In the genomic region with DNA sequence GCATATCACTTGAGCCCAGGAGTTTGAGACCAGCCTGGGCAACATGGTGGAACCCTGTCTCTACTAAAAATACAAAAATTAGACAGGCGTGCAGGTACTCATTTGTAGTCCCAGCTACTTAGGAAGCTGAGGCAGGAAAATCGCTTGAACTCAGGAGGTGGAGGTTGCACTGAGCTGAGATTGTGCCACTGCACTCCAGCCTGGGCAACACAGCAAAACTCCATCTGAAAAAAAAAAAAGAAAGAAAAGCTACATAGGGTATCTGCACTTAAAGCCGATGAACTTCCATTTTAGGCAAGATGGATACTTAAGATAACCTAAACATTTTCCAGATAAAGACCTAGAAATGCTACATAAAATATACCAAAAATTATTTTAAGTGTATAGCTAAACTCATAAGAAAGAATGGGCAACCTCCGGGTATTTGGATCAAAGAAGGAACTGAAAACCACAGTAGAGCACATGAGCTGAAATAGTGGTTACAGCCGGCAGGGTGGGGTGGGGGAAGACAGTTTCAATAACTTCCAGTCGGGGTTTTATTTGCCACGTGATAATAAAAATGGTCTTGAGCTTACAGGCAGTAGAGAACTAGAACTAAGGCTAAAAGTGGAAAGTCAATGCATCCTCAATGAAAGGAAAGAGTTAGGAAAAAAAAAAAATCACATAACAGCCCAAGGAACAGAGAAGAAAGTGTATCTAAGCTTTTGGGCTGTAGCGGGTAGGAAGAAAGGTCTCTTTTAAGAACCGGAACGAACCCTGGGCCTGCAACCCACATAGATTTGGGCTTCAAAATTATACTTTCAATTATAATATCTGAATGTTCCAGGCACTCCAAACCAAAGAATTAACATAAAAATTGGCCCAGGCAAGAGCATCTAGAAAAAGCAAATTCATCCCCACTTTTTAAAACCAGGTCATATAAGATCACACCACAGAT, we compare ENCODE assay signal across 8 cellular contexts. TPM values are rescaled to one million over a fixed set of nuclear protein-coding genes. Genes with fewer than 3 reads are reported as not detected.
DNase-seq lines count a peak whose midpoint lies in the region; ATAC-seq, FAIRE-seq and TF ChIP-seq lines count a peak whose summit lies in the region.

No MANE protein-coding gene starts in this region.

- POLR2A ChIA-PET in GM12878 (lab: Charles Lee), result interaction anchor here (0.7 to 2.0 kb wide), 11 partner anchors 54 to 368 kb away, joined by 3 to 13 read pairs (median 4); partner anchors contain the start of gene CFDP1

- H3K36me3 ChIP-seq in Peyer's patch (no peaks in the 10 kb centered on the region), GM12878 (ENCODE audit: control insufficient read depth in 2 of 2, insufficient read depth in 2 of 2, low read length in 1 of 2) (peaks cover 0 to 1% of the 10 kb centered on the region in 2 experiments; a peak in 1 of 4 replicates), HAP-1 (replicated peaks) (no peaks in the 10 kb centered on the region; the same call in 1 of the 2 replicates)

- no peaks in the 10 kb centered on the region for H3K79me2 ChIP-seq in GM12878 (ENCODE audit: control insufficient read depth, insufficient read depth, low read length)

- no peak overlapping the region for H2AFZ ChIP-seq in GM12878 (ENCODE audit: control insufficient read depth, low read depth, low read length)

- TF ChIP-seq RAD21 in GM12878 (IDR thresholded peaks at IDR 0.05; ENCODE audit: insufficient read depth, low read depth, low read length), result peak; percentile 4; the same call in 1 of the 2 replicates

- DNase-seq in Peyer's patch (peak in 2 of 3 donors; percentile 66 to 78), GM12878 (ENCODE audit: low read depth, low spot score) (peak; percentile 60), HAP-1 (ENCODE audit: low spot score in 2 of 2) (no peak), NCI-H1092 treated with DMSO at 0.1 percent for 48 hours (lab: John Stamatoyannopoulos, UW) (no peak), NCI-H2227 (lab: John Stamatoyannopoulos, UW; ENCODE audit: unreplicated experiment) (no peak)
- DNase-seq in stimulated activated CD4-positive, alpha-beta T cell treated with anti-CD3 and anti-CD28 coated beads, Interleukin-2, amount 100 ng/mL, for 4 hours (ENCODE audit: low read depth), result peak; percentile 4

- in situ Hi-C loops in GM12878 (cut with MboI), result no loop called here
- in situ Hi-C loops in HAP-1 (cut with MboI; ENCODE audit: low sequenced_read_pairs), result no loop called here

- no peak overlapping the region for H3K4me3 ChIP-seq in Peyer's patch
- no peak overlapping the region for H3K4me3 ChIP-seq in GM12878
- no peak overlapping the region for H3K4me3 ChIP-seq in HAP-1

- WGBS in GM12878 (ENCODE audit: insufficient coverage, insufficient replicate concordance, low lambda C conversion rate, missing lambda C conversion rate), result 9% methylated on average over 10 of the region's 10 CpGs

- peak; percentile 84 for FAIRE-seq in GM12878 (lab: Jason Lieb, UNC)

- peak; percentile 76 to 83 for TF ChIP-seq EP300 in GM12878 (IDR thresholded peaks at IDR 0.05; ENCODE audit: borderline replicate concordance in 1 of 2, control insufficient read depth in 1 of 2, low read depth in 2 of 2, low read length in 2 of 2)

- H3K4me2 ChIP-seq in GM12878 (ENCODE audit: control insufficient read depth, insufficient read depth), result peak overlapping the region; percentile 71

- H3K27ac ChIP-seq in Peyer's patch (peak overlapping the region in 1 of 4 donors; percentile 2), GM12878 (ENCODE audit: control insufficient read depth, insufficient read depth) (peak overlapping the region; percentile 69)

- SMC1A ChIA-PET in GM12878 (lab: Charles Lee; ENCODE audit: uncharacterized antibody, unreplicated experiment), result interaction anchor here (0.6 to 7.2 kb wide), 20 partner anchors 9 to 469 kb away, joined by 3 to 91 read pairs (median 4); no protein-coding TSS in a partner anchor

- no peak for TF ChIP-seq CTCF in Peyer's patch (IDR thresholded peaks at IDR 0.05)
- TF ChIP-seq CTCF in GM12878 (IDR thresholded peaks at IDR 0.05 in 2 of 3, conservative IDR thresholded peaks at IDR 0.05 in 1 of 3; ENCODE audit: control insufficient read depth in 2 of 3, extremely low read depth in 1 of 3, insufficient read depth in 1 of 3, low read depth in 3 of 3, low read length in 3 of 3), result no peak

- no peaks in the 10 kb centered on the region for H3K9me3 ChIP-seq in Peyer's patch
- H3K9me3 ChIP-seq in GM12878 (replicated peaks; ENCODE audit: control insufficient read depth, insufficient read depth, low read length), result no peaks in the 10 kb centered on the region
- no peaks in the 10 kb centered on the region for H3K9me3 ChIP-seq in HAP-1

- RAD21 ChIA-PET in GM12878 (lab: Charles Lee; ENCODE audit: unreplicated experiment), result interaction anchor here (0.6 to 10.8 kb wide), 26 partner anchors 9 to 517 kb away, joined by 3 to 150 read pairs (median 4); no protein-coding TSS in a partner anchor

- H3K27me3 ChIP-seq in Peyer's patch (no peaks in the 10 kb centered on the region), GM12878 (replicated peaks in 1 of 2; ENCODE audit: control insufficient read depth in 2 of 2, insufficient read depth in 2 of 2, low read length in 1 of 2) (no peaks in the 10 kb centered on the region), HAP-1 (ENCODE audit: low read depth) (no peaks in the 10 kb centered on the region)

- CTCF ChIA-PET in GM12878 (lab: Yijun Ruan, JAX), result interaction anchor here (0.6 to 12.2 kb wide), 15 partner anchors 9 to 461 kb away, joined by 3 to 243 read pairs (median 5); partner anchors contain the start of gene CFDP1

- BruUV-seq in GM12878 (replicated peaks; lab: Mats Ljungman, UMichigan), result no TSS peak

- peak; percentile 86 for ATAC-seq in GM18907 (IDR thresholded peaks at IDR 0.05; ENCODE audit: unreplicated experiment)
- peak; percentile 73 for ATAC-seq in HG02884 (IDR thresholded peaks at IDR 0.05; ENCODE audit: unreplicated experiment)
- peak; percentile 97 for ATAC-seq in GM12878

- intact Hi-C loops in GM12878 (cut with micrococcal nuclease; ENCODE audit: unreplicated experiment), result loop anchor here (1.0 kb wide), 1 partner anchor 60 kb away; no protein-coding TSS in a partner anchor

- peaks cover 0 to 12% (median 3%) of the 10 kb centered on the region in 4 donors for H3K4me1 ChIP-seq in Peyer's patch
- H3K4me1 ChIP-seq in GM12878 (ENCODE audit: control insufficient read depth, insufficient read depth, low read length), result peaks cover 38% of the 10 kb centered on the region
- H3K4me1 ChIP-seq in HAP-1, result peaks cover 8% of the 10 kb centered on the region; the same call in 1 of the 2 replicates

- TF ChIP-seq POLR2A in Peyer's patch (IDR thresholded peaks at IDR 0.05) (no peak), GM12878 (IDR thresholded peaks at IDR 0.05; ENCODE audit: low read depth, low read length) (no peak)

- H4K20me1 ChIP-seq in GM12878 (ENCODE audit: control insufficient read depth, insufficient read depth), result no peaks in the 10 kb centered on the region

- no peak overlapping the region for H3K9ac ChIP-seq in GM12878 (ENCODE audit: control insufficient read depth, insufficient read depth, low read length)

TF ChIP-seq in GM12878, 131 proteins besides CTCF, POLR2A, EP300 and RAD21 (continues in another document):
- TF ChIP-seq NRF1 (conservative IDR thresholded peaks at IDR 0.05; ENCODE audit: low read depth, low read length) (no peak), TCF12 (IDR thresholded peaks at IDR 0.05; ENCODE audit: low read depth, low read length) (peak; percentile 86), BCL11A (IDR thresholded peaks at IDR 0.05; ENCODE audit: low read depth, low read length) (peak; percentile 86), SRF (IDR thresholded peaks at IDR 0.05; ENCODE audit: low read depth in 2 of 2, low read length in 2 of 2) (0 out of 4 replicates have a peak, but pooled peaks of 1 of the 2 experiments have one; percentile 21), ASH2L (IDR thresholded peaks at IDR 0.05; ENCODE audit: borderline replicate concordance, low read depth) (no peak), MTA2 (IDR thresholded peaks at IDR 0.05; ENCODE audit: low read depth) (peak; percentile 80), MEF2B (IDR thresholded peaks at IDR 0.05; ENCODE audit: partially characterized antibody, poor library complexity, severe bottlenecking) (peak; percentile 41), SPI1 (IDR thresholded peaks at IDR 0.05; ENCODE audit: borderline replicate concordance, insufficient read depth, low read depth, low read length) (peak; percentile 96)
- TF ChIP-seq, protein P1, sequence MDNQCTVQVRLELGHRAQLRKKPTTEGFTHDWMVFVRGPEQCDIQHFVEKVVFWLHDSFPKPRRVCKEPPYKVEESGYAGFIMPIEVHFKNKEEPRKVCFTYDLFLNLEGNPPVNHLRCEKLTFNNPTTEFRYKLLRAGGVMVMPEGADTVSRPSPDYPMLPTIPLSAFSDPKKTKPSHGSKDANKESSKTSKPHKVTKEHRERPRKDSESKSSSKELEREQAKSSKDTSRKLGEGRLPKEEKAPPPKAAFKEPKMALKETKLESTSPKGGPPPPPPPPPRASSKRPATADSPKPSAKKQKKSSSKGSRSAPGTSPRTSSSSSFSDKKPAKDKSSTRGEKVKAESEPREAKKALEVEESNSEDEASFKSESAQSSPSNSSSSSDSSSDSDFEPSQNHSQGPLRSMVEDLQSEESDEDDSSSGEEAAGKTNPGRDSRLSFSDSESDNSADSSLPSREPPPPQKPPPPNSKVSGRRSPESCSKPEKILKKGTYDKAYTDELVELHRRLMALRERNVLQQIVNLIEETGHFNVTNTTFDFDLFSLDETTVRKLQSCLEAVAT (IDR thresholded peaks at IDR 0.05), result peak; percentile 87

RNA-seq across cellular contexts. Expression of gene CFDP1, which starts 53.1 kb away (rescaled TPM):
- total RNA-seq in Peyer's patch (100 to 1,000 TPM; 125 to 205 (median 156) TPM), GM12878 (2014; rRNA removed) (22.3 TPM in 2 replicates), GM12878 (2014; rRNA removed; fragmentation: Illumina TruSeq; extraction: Trizol) (58.3 and 61.4 TPM in 2 replicates), GM12878 (2021) (25.5 and 29.4 TPM in 2 replicates)
- total RNA-seq in GM12878 (2013; cell fraction: nucleolus; rRNA removed), result 113 and 119 TPM in 2 replicates
- 48.3 TPM for polyA plus RNA-seq in GM12878 (2011; ENCODE audit: low read depth)
- polyA plus RNA-seq in GM12878 (2011; rRNA removed) (34.6 and 58.3 TPM in 2 replicates), GM12878 (2014; fragmentation: Illumina TruSeq; extraction: Trizol) (64.8 and 82.1 TPM in 2 replicates), GM12878 (2014; fragmentation: Nextera tagmentation; extraction: Ambion mirVana) (10 to 100 TPM; 36.6 to 60.8 TPM), GM12878 (2014; rRNA removed) (25.6 and 34.5 TPM in 2 replicates), GM12878 (2016; fragmentation: Nextera tagmentation; extraction: Ambion mirVana) (10 to 100 TPM; 36.7 to 39.0 TPM)
- 14.3 and 15.0 TPM in 2 replicates for polyA plus RNA-seq in GM12878 (2011; cell fraction: cytosol; rRNA removed)
- 11.2 and 13.5 TPM in 2 replicates for polyA plus RNA-seq in GM12878 (2011; cell fraction: nucleus; rRNA removed)
- 44.4 and 47.5 TPM in 2 replicates for polyA plus RNA-seq in GM12878 (2012)
- polyA minus RNA-seq in GM12878 (2011; rRNA and poly(A)+ RNA removed), result 11.7 and 15.1 TPM in 2 replicates
- 6.1 and 8.6 TPM in 2 replicates for polyA minus RNA-seq in GM12878 (2011; cell fraction: cytosol; rRNA and poly(A)+ RNA removed)
- polyA minus RNA-seq in GM12878 (2011; cell fraction: nucleus; rRNA and poly(A)+ RNA removed), result 8.9 and 19.1 TPM in 2 replicates

Comparison
In these comparisons a context has a peak if more than half of its experiments do, and no peak if none do; other contexts are left out.
1. DNase-seq: peak in Peyer's patch (2 of 3), GM12878 (single experiment) and stimulated activated CD4-positive, alpha-beta T cell treated with anti-CD3 and anti-CD28 coated beads, Interleukin-2, amount 100 ng/mL, for 4 hours (single experiment); none in HAP-1 (0 of 2), NCI-H1092 treated with DMSO at 0.1 percent for 48 hours (single experiment) and NCI-H2227 (single experiment).
2. Peak in every context shown above with its lines, with median percentiles within 50 percentile points of each other: ATAC-seq.